Comparison of ENCODE assay signal across 13 cellular contexts in the genomic region with DNA sequence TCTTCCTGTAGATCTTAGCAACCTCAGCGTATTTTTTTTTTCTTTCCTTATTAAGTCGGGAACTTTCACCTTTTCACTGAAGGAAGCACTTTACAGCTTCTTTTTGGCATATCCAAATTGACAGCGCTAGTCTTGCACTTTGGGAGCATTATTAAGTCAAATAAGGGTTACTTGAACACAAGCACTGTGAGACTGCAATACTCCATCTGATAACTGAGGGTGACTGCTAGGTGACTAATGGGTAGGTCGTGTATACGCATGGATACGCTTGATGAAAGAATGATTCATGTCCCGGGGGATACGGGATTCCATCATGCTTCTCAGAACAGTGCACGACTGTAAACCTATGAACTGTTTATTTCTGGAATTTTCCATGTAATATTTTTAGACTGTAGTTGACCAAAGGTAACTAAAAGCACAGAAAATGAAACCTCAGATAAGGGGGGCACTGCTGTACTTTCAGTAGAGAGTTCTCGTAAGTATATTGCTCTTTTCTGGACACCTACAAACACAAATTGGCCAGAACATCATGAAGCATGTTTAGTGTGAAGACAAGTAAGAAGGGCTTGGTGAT.
DNase-seq lines count a peak whose midpoint lies in the region; ATAC-seq and TF ChIP-seq lines count a peak whose summit lies in the region.
"Had no signal": no experiment of that assay in that cellular context is flagged by ENCODE, and none has a peak within 500 bp of the region (broad histone marks: within the 10 kb centered on the region; RNA-seq: fewer than 3 reads in every experiment).

No MANE protein-coding gene starts in this region.

- DNase-seq in AG10803 (ENCODE audit: low read depth), result peak; percentile 83
- DNase-seq in LHCN-M2 (ENCODE audit: low read depth), result peak; percentile 97
- peak; percentile 92 to 100 for DNase-seq in cardiac fibroblast (ENCODE audit: low read depth in 2 of 2)
- DNase-seq in lung microvascular endothelial cell (ENCODE audit: low read depth in 2 of 2), result peak; percentile 62 to 95
- no peak for DNase-seq in DMS153 (lab: John Stamatoyannopoulos, UW)
- no peak for DNase-seq in KBM-7
- no peak for DNase-seq in GM23338 (ENCODE audit: low spot score)
- DNase-seq in mesendoderm, result no peak
- DNase-seq: central memory CD4-positive, alpha-beta T cell; COR-L47; MV-4-11; stimulated activated CD4-positive, alpha-beta T cell treated with anti-CD3 and anti-CD28 coated beads, Interleukin-15, amount 100 ng/mL, for 24 hours; stimulated activated naive CD4-positive, alpha-beta T cell treated with Interleukin-2 at 50 U/mL for 16 hours had no signal

- no peaks in the 10 kb centered on the region for H3F3A ChIP-seq in GM23338 (replicated peaks; ENCODE audit: low read depth)

- no peaks in the 10 kb centered on the region for H3K27me3 Mint-ChIP-seq in GM23338 (ENCODE audit: insufficient read depth, low read depth, poor library complexity)

- H3K27ac ChIP-seq in GM23338 (ENCODE audit: low read depth), result no peak overlapping the region
- no peak overlapping the region for H3K27ac ChIP-seq in mesendoderm (ENCODE audit: low read depth, low read length)

- no peak overlapping the region for H3K56ac ChIP-seq in mesendoderm (ENCODE audit: low read length)

- TF ChIP-seq CTCF in AG10803 (conservative IDR thresholded peaks at IDR 0.05; ENCODE audit: low read length) (no peak), cardiac fibroblast (IDR thresholded peaks at IDR 0.05; ENCODE audit: low read depth, low read length) (no peak), GM23338 (conservative IDR thresholded peaks at IDR 0.05; ENCODE audit: low read depth in 2 of 2) (no peak)

- no peak overlapping the region for H3K18ac ChIP-seq in mesendoderm (ENCODE audit: low read length)

- no peaks in the 10 kb centered on the region for H3K79me1 ChIP-seq in mesendoderm (ENCODE audit: low read length)

- H3K36me3 ChIP-seq in GM23338 (ENCODE audit: insufficient read depth), result no peaks in the 10 kb centered on the region
- H3K36me3 ChIP-seq in mesendoderm (ENCODE audit: control insufficient read depth, insufficient read depth, low read length), result no peaks in the 10 kb centered on the region

- no peak overlapping the region for H3K4ac ChIP-seq in mesendoderm (ENCODE audit: low read depth, low read length)

- H3K27me3 ChIP-seq in GM23338 (ENCODE audit: insufficient read depth) (no peaks in the 10 kb centered on the region), mesendoderm (ENCODE audit: insufficient read depth, low read length, poor library complexity) (no peaks in the 10 kb centered on the region)

- H3K4me2 ChIP-seq in GM23338, result no peak overlapping the region
- no peak overlapping the region for H3K4me2 ChIP-seq in mesendoderm (ENCODE audit: low read length)

- no peak overlapping the region for H3K9ac ChIP-seq in mesendoderm (ENCODE audit: low read length)

- no peaks in the 10 kb centered on the region for H3K9me2 ChIP-seq in GM23338 (ENCODE audit: insufficient read depth)

- H2BK120ac ChIP-seq in mesendoderm (ENCODE audit: low read depth, low read length), result no peak overlapping the region

- H4K20me1 ChIP-seq in GM23338 (replicated peaks; ENCODE audit: insufficient read depth), result no peaks in the 10 kb centered on the region

- no peak overlapping the region for H4K8ac ChIP-seq in mesendoderm (ENCODE audit: low read depth, low read length)

- no peaks in the 10 kb centered on the region for H3K79me2 ChIP-seq in GM23338 (replicated peaks; ENCODE audit: insufficient read depth)
- no peaks in the 10 kb centered on the region for H3K79me2 ChIP-seq in mesendoderm (ENCODE audit: control insufficient read depth, insufficient read depth, low read length)

- no peaks in the 10 kb centered on the region for H3K4me1 Mint-ChIP-seq in GM23338

- no peak overlapping the region for H3K27ac Mint-ChIP-seq in GM23338

- no peak overlapping the region for H2AFZ ChIP-seq in GM23338

- no peak overlapping the region for H3K4me3 ChIP-seq in AG10803 (ENCODE audit: low read length)
- H3K4me3 ChIP-seq in cardiac fibroblast (replicated peaks in 1 of 2; ENCODE audit: low read depth in 2 of 2, low read length in 2 of 2), result no peak overlapping the region
- no peak overlapping the region for H3K4me3 ChIP-seq in GM23338
- H3K4me3 ChIP-seq in mesendoderm (ENCODE audit: low read length), result no peak overlapping the region

- WGBS in mesendoderm (ENCODE audit: extremely low coverage, insufficient coverage, low lambda C conversion rate), result no CpG with 5 or more reads among the region's 10 CpGs

- no peak for ATAC-seq in GM23338

- no peak overlapping the region for H4K5ac ChIP-seq in mesendoderm (ENCODE audit: low read length)

- H2AK5ac ChIP-seq in mesendoderm (ENCODE audit: low read length), result no peak overlapping the region

- H3K23ac ChIP-seq in mesendoderm (ENCODE audit: low read length), result no peak overlapping the region

- no peak overlapping the region for H3K4me3 Mint-ChIP-seq in GM23338

- H3K9me3 Mint-ChIP-seq in GM23338, result peaks cover 3% of the 10 kb centered on the region

- H3K4me1 ChIP-seq in GM23338 (ENCODE audit: insufficient read depth) (no peaks in the 10 kb centered on the region), mesendoderm (ENCODE audit: control insufficient read depth, low read depth, low read length) (no peaks in the 10 kb centered on the region)

- in situ Hi-C loops in KBM-7 (cut with MboI; ENCODE audit: low pct_unique_long_range_greater_than_20kb, low sequenced_read_pairs), result no loop called here

- H3K36me3 Mint-ChIP-seq in GM23338 (ENCODE audit: low read depth), result peaks cover 5% of the 10 kb centered on the region; the same call in 2 of the 3 replicates

- H2BK5ac ChIP-seq in mesendoderm (ENCODE audit: low read length), result no peak overlapping the region

- H2BK15ac ChIP-seq in mesendoderm (replicated peaks; ENCODE audit: low read depth), result no peak overlapping the region

TF ChIP-seq in GM23338, 12 proteins besides CTCF, POLR2A, EP300 and RAD21:
- no peak for TF ChIP-seq CREB1 (CRISPR knock-in tag; IDR thresholded peaks at IDR 0.05; ENCODE audit: low read depth)
- no peak for TF ChIP-seq EZH2phosphoT487 (IDR thresholded peaks at IDR 0.05; ENCODE audit: unreplicated experiment)
- TF ChIP-seq JUNB (IDR thresholded peaks at IDR 0.05; ENCODE audit: unreplicated experiment), result no peak
- TF ChIP-seq, protein P1, sequence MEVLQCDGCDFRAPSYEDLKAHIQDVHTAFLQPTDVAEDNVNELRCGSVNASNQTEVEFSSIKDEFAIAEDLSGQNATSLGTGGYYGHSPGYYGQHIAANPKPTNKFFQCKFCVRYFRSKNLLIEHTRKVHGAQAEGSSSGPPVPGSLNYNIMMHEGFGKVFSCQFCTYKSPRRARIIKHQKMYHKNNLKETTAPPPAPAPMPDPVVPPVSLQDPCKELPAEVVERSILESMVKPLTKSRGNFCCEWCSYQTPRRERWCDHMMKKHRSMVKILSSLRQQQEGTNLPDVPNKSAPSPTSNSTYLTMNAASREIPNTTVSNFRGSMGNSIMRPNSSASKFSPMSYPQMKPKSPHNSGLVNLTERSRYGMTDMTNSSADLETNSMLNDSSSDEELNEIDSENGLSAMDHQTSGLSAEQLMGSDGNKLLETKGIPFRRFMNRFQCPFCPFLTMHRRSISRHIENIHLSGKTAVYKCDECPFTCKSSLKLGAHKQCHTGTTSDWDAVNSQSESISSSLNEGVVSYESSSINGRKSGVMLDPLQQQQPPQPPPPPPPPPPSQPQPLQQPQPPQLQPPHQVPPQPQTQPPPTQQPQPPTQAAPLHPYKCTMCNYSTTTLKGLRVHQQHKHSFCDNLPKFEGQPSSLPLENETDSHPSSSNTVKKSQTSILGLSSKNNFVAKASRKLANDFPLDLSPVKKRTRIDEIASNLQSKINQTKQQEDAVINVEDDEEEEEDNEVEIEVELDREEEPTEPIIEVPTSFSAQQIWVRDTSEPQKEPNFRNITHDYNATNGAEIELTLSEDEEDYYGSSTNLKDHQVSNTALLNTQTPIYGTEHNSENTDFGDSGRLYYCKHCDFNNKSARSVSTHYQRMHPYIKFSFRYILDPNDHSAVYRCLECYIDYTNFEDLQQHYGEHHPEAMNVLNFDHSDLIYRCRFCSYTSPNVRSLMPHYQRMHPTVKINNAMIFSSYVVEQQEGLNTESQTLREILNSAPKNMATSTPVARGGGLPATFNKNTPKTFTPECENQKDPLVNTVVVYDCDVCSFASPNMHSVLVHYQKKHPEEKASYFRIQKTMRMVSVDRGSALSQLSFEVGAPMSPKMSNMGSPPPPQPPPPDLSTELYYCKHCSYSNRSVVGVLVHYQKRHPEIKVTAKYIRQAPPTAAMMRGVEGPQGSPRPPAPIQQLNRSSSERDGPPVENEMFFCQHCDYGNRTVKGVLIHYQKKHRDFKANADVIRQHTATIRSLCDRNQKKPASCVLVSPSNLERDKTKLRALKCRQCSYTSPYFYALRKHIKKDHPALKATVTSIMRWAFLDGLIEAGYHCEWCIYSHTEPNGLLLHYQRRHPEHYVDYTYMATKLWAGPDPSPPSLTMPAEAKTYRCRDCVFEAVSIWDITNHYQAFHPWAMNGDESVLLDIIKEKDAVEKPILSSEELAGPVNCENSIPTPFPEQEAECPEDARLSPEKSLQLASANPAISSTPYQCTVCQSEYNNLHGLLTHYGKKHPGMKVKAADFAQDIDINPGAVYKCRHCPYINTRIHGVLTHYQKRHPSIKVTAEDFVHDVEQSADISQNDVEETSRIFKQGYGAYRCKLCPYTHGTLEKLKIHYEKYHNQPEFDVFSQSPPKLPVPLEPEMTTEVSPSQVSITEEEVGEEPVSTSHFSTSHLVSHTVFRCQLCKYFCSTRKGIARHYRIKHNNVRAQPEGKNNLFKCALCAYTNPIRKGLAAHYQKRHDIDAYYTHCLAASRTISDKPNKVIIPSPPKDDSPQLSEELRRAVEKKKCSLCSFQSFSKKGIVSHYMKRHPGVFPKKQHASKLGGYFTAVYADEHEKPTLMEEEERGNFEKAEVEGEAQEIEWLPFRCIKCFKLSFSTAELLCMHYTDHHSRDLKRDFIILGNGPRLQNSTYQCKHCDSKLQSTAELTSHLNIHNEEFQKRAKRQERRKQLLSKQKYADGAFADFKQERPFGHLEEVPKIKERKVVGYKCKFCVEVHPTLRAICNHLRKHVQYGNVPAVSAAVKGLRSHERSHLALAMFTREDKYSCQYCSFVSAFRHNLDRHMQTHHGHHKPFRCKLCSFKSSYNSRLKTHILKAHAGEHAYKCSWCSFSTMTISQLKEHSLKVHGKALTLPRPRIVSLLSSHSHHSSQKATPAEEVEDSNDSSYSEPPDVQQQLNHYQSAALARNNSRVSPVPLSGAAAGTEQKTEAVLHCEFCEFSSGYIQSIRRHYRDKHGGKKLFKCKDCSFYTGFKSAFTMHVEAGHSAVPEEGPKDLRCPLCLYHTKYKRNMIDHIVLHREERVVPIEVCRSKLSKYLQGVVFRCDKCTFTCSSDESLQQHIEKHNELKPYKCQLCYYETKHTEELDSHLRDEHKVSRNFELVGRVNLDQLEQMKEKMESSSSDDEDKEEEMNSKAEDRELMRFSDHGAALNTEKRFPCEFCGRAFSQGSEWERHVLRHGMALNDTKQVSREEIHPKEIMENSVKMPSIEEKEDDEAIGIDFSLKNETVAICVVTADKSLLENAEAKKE (CRISPR knock-in tag; IDR thresholded peaks at IDR 0.05), result no peak
- TF ChIP-seq NANOG (IDR thresholded peaks at IDR 0.05; ENCODE audit: borderline replicate concordance), result no peak

Comparison
In these comparisons a context has a peak if more than half of its experiments do, and no peak if none do; other contexts are left out.
1. DNase-seq: peak in AG10803 (single experiment), LHCN-M2 (single experiment), cardiac fibroblast (2 of 2) and lung microvascular endothelial cell (2 of 2); none in DMS153 (single experiment), KBM-7 (single experiment), GM23338 (single experiment) and mesendoderm (single experiment).